In genomic region chr4:47381172-47381571, GRCh38 we compare ENCODE assay signal across 26 cellular contexts.
A peak's percentile ranks its signal among the peaks of the same experiment; 100 is the strongest.
DNase-seq lines count a peak whose midpoint lies in the region; ATAC-seq, FAIRE-seq and TF ChIP-seq lines count a peak whose summit lies in the region.
"Had no signal": no experiment of that assay in that cellular context is flagged by ENCODE, and none has a peak within 500 bp of the region (broad histone marks: within the 10 kb centered on the region; RNA-seq: fewer than 3 reads in every experiment).

No MANE protein-coding gene starts in this region.

- no peaks in the 10 kb centered on the region for H3K9me3 Mint-ChIP-seq in stimulated activated memory B cell treated with anti-CD40 and anti-IgM and Interleukin-4, amounts not matched to agents 10 μg/mL and 1 μg/mL and 100 μg/mL, for 72 hours
- H3K9me3 Mint-ChIP-seq: CD4-positive, alpha-beta T cell; CD8-positive, alpha-beta memory T cell had no signal

- H3K9me2 ChIP-seq in OCI-LY7 (ENCODE audit: insufficient read depth, low read length): no peaks in the 10 kb centered on the region

- H3K27ac Mint-ChIP-seq in stimulated activated memory B cell treated with anti-CD40 and anti-IgM and Interleukin-4, amounts not matched to agents 10 μg/mL and 1 μg/mL and 100 μg/mL, for 72 hours: no peak overlapping the region
- H3K27ac Mint-ChIP-seq: CD4-positive, alpha-beta T cell; CD8-positive, alpha-beta memory T cell had no signal

- H2AK5ac ChIP-seq in IMR-90 (ENCODE audit: low read depth, low read length) (peak overlapping the region; percentile 89; the same call in 1 of the 2 replicates), H1 (ENCODE audit: low read depth, low read length) (no peak overlapping the region)

- dilution Hi-C loops in IMR-90 (cut with HindIII; ENCODE audit: low sequenced_read_pairs, unreplicated experiment): no loop called here

- in situ Hi-C loops in IMR-90 (cut with MboI; ENCODE audit: low sequenced_read_pairs): loop anchor here (10.0 kb wide), 1 partner anchor 526 kb away; no protein-coding TSS in a partner anchor

- H2BK120ac ChIP-seq in IMR-90 (ENCODE audit: low read depth, low read length) (peak overlapping the region; percentile 71), H1 (replicated peaks; ENCODE audit: low read depth, low read length) (no peak overlapping the region)

- no peak for DNase-seq in IMR-90
- DNase-seq in H1 (ENCODE audit: low read depth in 1 of 2, low spot score in 2 of 2): no peak
- DNase-seq in osteoblast (ENCODE audit: insufficient read length, low spot score, missing footprints): peak; percentile 57
- DNase-seq in OCI-LY7 (ENCODE audit: low spot score): no peak
- no peak for DNase-seq in kidney tubule cell (ENCODE audit: low spot score)
- DNase-seq: 8988T; ACHN; AML-193; BE2C; CD4-positive, alpha-beta T cell; CD8-positive, alpha-beta memory T cell; DMS 273 treated with DMSO at 0.1 percent for 48 hours; DMS79; EL; GDM1; GM23248; H9 had no signal

- H3K4me3 Mint-ChIP-seq in stimulated activated memory B cell treated with anti-CD40 and anti-IgM and Interleukin-4, amounts not matched to agents 10 μg/mL and 1 μg/mL and 100 μg/mL, for 72 hours: no peak overlapping the region
- H3K4me3 Mint-ChIP-seq: CD14-positive monocyte; CD4-positive, alpha-beta T cell; CD8-positive, alpha-beta memory T cell; H9 had no signal

- no peaks in the 10 kb centered on the region for H3K79me2 ChIP-seq in H1 (ENCODE audit: control insufficient read depth in 1 of 2, insufficient read depth in 2 of 2, low read length in 2 of 2)
- H3K79me2 ChIP-seq in osteoblast (ENCODE audit: insufficient read depth, low read length): no peaks in the 10 kb centered on the region
- no peaks in the 10 kb centered on the region for H3K79me2 ChIP-seq in OCI-LY7 (ENCODE audit: insufficient read depth, low read depth, low read length)

- H3K27me3 ChIP-seq in IMR-90 (ENCODE audit: control insufficient read depth, insufficient read depth, low read length) (no peaks in the 10 kb centered on the region), H1 (replicated peaks in 1 of 4; ENCODE audit: control insufficient read depth in 3 of 4, extremely low read depth in 1 of 4, insufficient read depth in 3 of 4, low read length in 3 of 4) (no peaks in the 10 kb centered on the region), osteoblast (ENCODE audit: insufficient read depth, low read length) (no peaks in the 10 kb centered on the region), gastroesophageal sphincter (no peaks in the 10 kb centered on the region)
- H3K27me3 ChIP-seq: BE2C; BLaER1 treated with 17β-estradiol and CSF1 and Interleukin-3, amounts not matched to agents 10 nM and 100 nM had no signal

- no peak for TF ChIP-seq EP300 in H1 (IDR thresholded peaks at IDR 0.05; ENCODE audit: borderline replicate concordance in 1 of 2, low read depth in 2 of 2, low read length in 2 of 2)
- no peak for TF ChIP-seq EP300 in gastroesophageal sphincter (IDR thresholded peaks at IDR 0.05)

- CTCF ChIA-PET in IMR-90 (lab: Yijun Ruan, JAX): no interaction called here
- CTCF ChIA-PET in H1 (lab: Charles Lee; ENCODE audit: partially characterized antibody): interaction anchor here (1.4 kb wide), 1 partner anchor 12 kb away, joined by 3 read pairs; no protein-coding TSS in a partner anchor
- CTCF ChIA-PET in OCI-LY7 (lab: Charles Lee; ENCODE audit: unreplicated experiment): no interaction called here

- TF ChIP-seq RAD21 in IMR-90 (IDR thresholded peaks at IDR 0.05; ENCODE audit: low read length) (no peak), H1 (IDR thresholded peaks at IDR 0.05 in 1 of 2, conservative IDR thresholded peaks at IDR 0.05 in 1 of 2; ENCODE audit: low read depth in 2 of 2, low read length in 2 of 2) (no peak)

- H3K4me1 Mint-ChIP-seq in stimulated activated memory B cell treated with anti-CD40 and anti-IgM and Interleukin-4, amounts not matched to agents 10 μg/mL and 1 μg/mL and 100 μg/mL, for 72 hours: no peaks in the 10 kb centered on the region
- H3K4me1 Mint-ChIP-seq: CD14-positive monocyte; CD8-positive, alpha-beta memory T cell; H9 had no signal

- no peak overlapping the region for H2AK9ac ChIP-seq in IMR-90 (replicated peaks; ENCODE audit: low read depth, low read length, poor library complexity)

- FAIRE-seq in H1 (lab: Jason Lieb, UNC): no peak
- FAIRE-seq: A549, D721Med, GM12878, GM19239 had no signal

- H2BK5ac ChIP-seq in IMR-90 (ENCODE audit: low read depth, low read length, poor library complexity, severe bottlenecking) (no peak overlapping the region), H1 (ENCODE audit: low read depth, low read length) (no peak overlapping the region)

- intact Hi-C loops in IMR-90 (cut with micrococcal nuclease): loop anchor here (5.0 to 10.0 kb wide), 3 partner anchors 184 to 379 kb away; partner anchors contain the start of gene GABRB1
- intact Hi-C loops in OCI-LY7 (cut with micrococcal nuclease; ENCODE audit: unreplicated experiment): loop anchor here (5.0 kb wide), 1 partner anchor 439 kb away; no protein-coding TSS in a partner anchor

- peak overlapping the region; percentile 58 for H2BK20ac ChIP-seq in IMR-90 (ENCODE audit: low read depth, low read length)
- H2BK20ac ChIP-seq in H1 (ENCODE audit: low read length): no peak overlapping the region

- no peak overlapping the region for H2BK12ac ChIP-seq in H1 (ENCODE audit: low read depth, low read length)

- no peaks in the 10 kb centered on the region for H3K36me3 ChIP-seq in IMR-90 (ENCODE audit: control insufficient read depth, insufficient read depth, low read length)
- H3K36me3 ChIP-seq in H1 (ENCODE audit: control insufficient read depth in 2 of 4, insufficient read depth in 4 of 4, low read length in 3 of 4): no peaks in the 10 kb centered on the region
- H3K36me3 ChIP-seq in osteoblast (ENCODE audit: insufficient read depth, low read length): no peaks in the 10 kb centered on the region
- H3K36me3 ChIP-seq in OCI-LY7 (ENCODE audit: insufficient read depth, low read length): no peaks in the 10 kb centered on the region
- no peaks in the 10 kb centered on the region for H3K36me3 ChIP-seq in gastroesophageal sphincter
- H3K36me3 ChIP-seq: BE2C; BLaER1 treated with 17β-estradiol and CSF1 and Interleukin-3, amounts not matched to agents 10 nM and 100 nM had no signal

- BruUV-seq in IMR-90 (replicated peaks; lab: Mats Ljungman, UMichigan) (no TSS peak), OCI-LY7 (replicated peaks; lab: Mats Ljungman, UMichigan) (no TSS peak)

- no peaks in the 10 kb centered on the region for H3K9me1 ChIP-seq in IMR-90 (ENCODE audit: insufficient read depth, low read length)

- H4K8ac ChIP-seq in IMR-90 (ENCODE audit: low read depth in 2 of 2, low read length in 2 of 2) (peak overlapping the region in 1 of 2 experiments; percentile 52; a peak in 1 of 4 replicates), H1 (ENCODE audit: extremely low read depth, insufficient read depth, low read length) (no peak overlapping the region)

- H4K5ac ChIP-seq in IMR-90 (ENCODE audit: low read depth, low read length) (no peak overlapping the region), H1 (ENCODE audit: insufficient read length, low read depth, low read length) (no peak overlapping the region)

- H3K9ac ChIP-seq in IMR-90 (ENCODE audit: low read depth, low read length) (no peak overlapping the region), H1 (replicated peaks in 1 of 4; ENCODE audit: extremely low read depth in 1 of 4, low read depth in 3 of 4, low read length in 3 of 4) (no peak overlapping the region)
- H3K9ac ChIP-seq: BLaER1 treated with 17β-estradiol and CSF1 and Interleukin-3, amounts not matched to agents 10 nM and 100 nM; GM23248 had no signal

- H3K27me3 Mint-ChIP-seq in stimulated activated memory B cell treated with anti-CD40 and anti-IgM and Interleukin-4, amounts not matched to agents 10 μg/mL and 1 μg/mL and 100 μg/mL, for 72 hours: no peaks in the 10 kb centered on the region

- H3K27ac ChIP-seq in IMR-90 (ENCODE audit: insufficient read depth, low read length) (no peak overlapping the region), H1 (ENCODE audit: low read depth, low read length) (no peak overlapping the region), osteoblast (ENCODE audit: low read depth, low read length) (no peak overlapping the region), OCI-LY7 (ENCODE audit: low read depth, low read length, poor library complexity, severe bottlenecking) (no peak overlapping the region), gastroesophageal sphincter (no peak overlapping the region)
- H3K27ac ChIP-seq: A549; BLaER1 treated with 17β-estradiol and CSF1 and Interleukin-3, amounts not matched to agents 10 nM and 100 nM; GM23248 had no signal

- H4K20me1 ChIP-seq in IMR-90 (ENCODE audit: insufficient read depth, low read length) (no peaks in the 10 kb centered on the region), H1 (replicated peaks in 1 of 2; ENCODE audit: control insufficient read depth in 1 of 2, insufficient read depth in 2 of 2, low read length in 2 of 2) (no peaks in the 10 kb centered on the region), osteoblast (ENCODE audit: insufficient read depth, low read length) (no peaks in the 10 kb centered on the region), OCI-LY7 (ENCODE audit: insufficient read depth, low read length) (no peaks in the 10 kb centered on the region)
- H4K20me1 ChIP-seq: BLaER1 treated with 17β-estradiol and CSF1 and Interleukin-3, amounts not matched to agents 10 nM and 100 nM had no signal

- H2BK15ac ChIP-seq in IMR-90 (ENCODE audit: low read depth, low read length) (peak overlapping the region; percentile 60; the same call in 1 of the 3 replicates), H1 (ENCODE audit: low read length) (no peak overlapping the region)

- no CpG with 5 or more reads among the region's 3 CpGs for WGBS in IMR-90 (ENCODE audit: extremely low coverage in 2 of 2, insufficient read length in 1 of 2), 2 experiments
- 91% methylated on average over 3 of the region's 3 CpGs; no CpG with 5 or more reads in 1 of the 2 experiments for WGBS in H1 (ENCODE audit: extremely low coverage in 1 of 2, insufficient coverage in 1 of 2, insufficient read length in 1 of 2, insufficient replicate concordance in 2 of 2, low coverage in 1 of 2, low lambda C conversion rate in 2 of 2, missing lambda C conversion rate in 1 of 2), 2 experiments
- 67 to 100% methylated on average over 1 to 3 of the region's 3 CpGs for WGBS in gastroesophageal sphincter (ENCODE audit: low coverage in 1 of 2), 2 donors

- TF ChIP-seq POLR2A in IMR-90 (IDR thresholded peaks at IDR 0.05; ENCODE audit: low read depth, low read length): no peak
- TF ChIP-seq POLR2A in H1 (IDR thresholded peaks at IDR 0.05; ENCODE audit: control extremely low read depth in 1 of 2, low read depth in 2 of 2, low read length in 2 of 2): no peak
- no peak for TF ChIP-seq POLR2A in gastroesophageal sphincter (IDR thresholded peaks at IDR 0.05)

- no peaks in the 10 kb centered on the region for H3K23me2 ChIP-seq in H1 (ENCODE audit: low read depth, low read length)

- H3K36me3 Mint-ChIP-seq in stimulated activated memory B cell treated with anti-CD40 and anti-IgM and Interleukin-4, amounts not matched to agents 10 μg/mL and 1 μg/mL and 100 μg/mL, for 72 hours: no peaks in the 10 kb centered on the region
- H3K36me3 Mint-ChIP-seq: CD14-positive monocyte; CD8-positive, alpha-beta memory T cell had no signal

- H3K4me2 ChIP-seq in IMR-90 (ENCODE audit: low read depth, low read length) (no peak overlapping the region), H1 (ENCODE audit: insufficient read depth in 1 of 2, low read depth in 2 of 2, low read length in 2 of 2) (no peak overlapping the region), osteoblast (ENCODE audit: insufficient read depth, low read length) (no peak overlapping the region), OCI-LY7 (ENCODE audit: low read length) (no peak overlapping the region)
- H3K4me2 ChIP-seq: A549; BLaER1 treated with 17β-estradiol and CSF1 and Interleukin-3, amounts not matched to agents 10 nM and 100 nM had no signal

- ATAC-seq in IMR-90 (ENCODE audit: low read depth) (no peak), gastroesophageal sphincter (no peak)
- ATAC-seq in stimulated activated memory B cell treated with anti-CD40 and anti-IgM and Interleukin-4, amounts not matched to agents 10 μg/mL and 1 μg/mL and 100 μg/mL, for 72 hours: peak; percentile 27
- ATAC-seq: A549, GM12878, HCT116 had no signal

- H3K14ac ChIP-seq in IMR-90 (replicated peaks; ENCODE audit: low read depth, low read length): peak overlapping the region; percentile 37; the same call in 1 of the 2 replicates
- H3K14ac ChIP-seq in H1 (ENCODE audit: insufficient read length): no peak overlapping the region

- H3K4me1 ChIP-seq in IMR-90 (ENCODE audit: control insufficient read depth, insufficient read depth, low read length) (no peaks in the 10 kb centered on the region), H1 (replicated peaks in 1 of 4; ENCODE audit: control insufficient read depth in 3 of 4, insufficient read depth in 4 of 4, low read length in 3 of 4) (no peaks in the 10 kb centered on the region), osteoblast (ENCODE audit: insufficient read depth, low read length) (no peaks in the 10 kb centered on the region), OCI-LY7 (ENCODE audit: insufficient read depth, low read length, poor library complexity, severe bottlenecking) (no peaks in the 10 kb centered on the region), gastroesophageal sphincter (no peaks in the 10 kb centered on the region)
- H3K4me1 ChIP-seq: A549; BLaER1 treated with 17β-estradiol and CSF1 and Interleukin-3, amounts not matched to agents 10 nM and 100 nM had no signal

- POLR2A ChIA-PET in IMR-90 (lab: Charles Lee; ENCODE audit: unreplicated experiment) (no interaction called here), H1 (lab: Charles Lee; ENCODE audit: partially characterized antibody) (no interaction called here), OCI-LY7 (lab: Charles Lee) (no interaction called here)

- H2AFZ ChIP-seq in IMR-90 (replicated peaks; ENCODE audit: low read length, poor library complexity): peak overlapping the region; percentile 72
- H2AFZ ChIP-seq in H1 (ENCODE audit: low read length): peak overlapping the region; percentile 78; the same call in 1 of the 2 replicates
- peak overlapping the region; percentile 12 for H2AFZ ChIP-seq in osteoblast (ENCODE audit: low read length)
- H2AFZ ChIP-seq in OCI-LY7 (ENCODE audit: low read length): no peak overlapping the region
- H2AFZ ChIP-seq: GM23248 had no signal

- H3K4ac ChIP-seq in IMR-90 (ENCODE audit: low read depth, low read length) (peak overlapping the region; percentile 64), H1 (replicated peaks; ENCODE audit: insufficient read length, low read depth, low read length) (no peak overlapping the region)

- H3K9me3 ChIP-seq in IMR-90 (ENCODE audit: control insufficient read depth, insufficient read depth, low read length) (no peaks in the 10 kb centered on the region), H1 (ENCODE audit: insufficient read depth in 2 of 2, low read depth in 1 of 2, low read length in 1 of 2) (peaks cover 0 to 7% of the 10 kb centered on the region in 2 experiments; a peak in 1 of 4 replicates), osteoblast (ENCODE audit: low read depth, low read length) (no peaks in the 10 kb centered on the region), OCI-LY7 (ENCODE audit: low read length) (no peaks in the 10 kb centered on the region), gastroesophageal sphincter (no peaks in the 10 kb centered on the region)
- H3K9me3 ChIP-seq: A549, BE2C had no signal

- H3K4me3 ChIP-seq in IMR-90 (ENCODE audit: insufficient read depth, low read depth, low read length): no peak overlapping the region
- no peak overlapping the region for H3K4me3 ChIP-seq in H1 (ENCODE audit: extremely low read depth in 1 of 4, insufficient read depth in 2 of 4, low read depth in 3 of 4, low read length in 4 of 4)
- H3K4me3 ChIP-seq in osteoblast (ENCODE audit: insufficient read depth, low read length): no peak overlapping the region
- no peak overlapping the region for H3K4me3 ChIP-seq in OCI-LY7 (ENCODE audit: low read depth, low read length, poor library complexity, severe bottlenecking)
- H3K4me3 ChIP-seq in gastroesophageal sphincter: no peak overlapping the region
- H3K4me3 ChIP-seq: A549; BLaER1 treated with 17β-estradiol and CSF1 and Interleukin-3, amounts not matched to agents 10 nM and 100 nM; GM12878; GM23248 had no signal

- H3K23ac ChIP-seq in IMR-90 (ENCODE audit: low read depth, low read length) (peak overlapping the region; percentile 26; the same call in 1 of the 2 replicates), H1 (ENCODE audit: insufficient read length) (no peak overlapping the region)

- TF ChIP-seq CTCF in IMR-90 (conservative IDR thresholded peaks at IDR 0.05; ENCODE audit: low read depth, low read length): no peak
- no peak for TF ChIP-seq CTCF in H1 (IDR thresholded peaks at IDR 0.05; ENCODE audit: control extremely low read depth in 1 of 3, insufficient read depth in 1 of 3, low read depth in 1 of 3, low read length in 3 of 3)
- no peak for TF ChIP-seq CTCF in osteoblast (IDR thresholded peaks at IDR 0.05; ENCODE audit: extremely low read depth, low read depth, low read length)
- no peak for TF ChIP-seq CTCF in OCI-LY7 (conservative IDR thresholded peaks at IDR 0.05; ENCODE audit: low read length)
- no peak for TF ChIP-seq CTCF in gastroesophageal sphincter (IDR thresholded peaks at IDR 0.05)

- H3K79me1 ChIP-seq in IMR-90 (ENCODE audit: low read depth in 1 of 2, low read length in 2 of 2): no peaks in the 10 kb centered on the region
- no peaks in the 10 kb centered on the region for H3K79me1 ChIP-seq in H1 (ENCODE audit: low read depth, low read length)

- H4K91ac ChIP-seq in IMR-90 (ENCODE audit: insufficient read depth, low read depth, low read length) (no peak overlapping the region), H1 (replicated peaks; ENCODE audit: insufficient read length, low read length) (no peak overlapping the region)

- H3K18ac ChIP-seq in IMR-90 (ENCODE audit: low read depth, low read length) (no peak overlapping the region), H1 (ENCODE audit: extremely low read depth, low read length) (no peak overlapping the region)

- no peak overlapping the region for H3K56ac ChIP-seq in IMR-90 (ENCODE audit: extremely low read depth, insufficient read depth, low read length)
- H3K56ac ChIP-seq in H1 (replicated peaks; ENCODE audit: insufficient read length, low read depth, low read length): no peak overlapping the region
